26 cellular contexts compared by ENCODE assay signal in genomic region chr2:204264068-204264693, GRCh38.
A peak's percentile ranks its signal among the peaks of the same experiment; 100 is the strongest.
DNase-seq lines count a peak whose midpoint lies in the region; ATAC-seq and TF ChIP-seq lines count a peak whose summit lies in the region.
"Had no signal": no experiment of that assay in that cellular context is flagged by ENCODE, and none has a peak within 500 bp of the region (broad histone marks: within the 10 kb centered on the region; RNA-seq: fewer than 3 reads in every experiment).

No MANE protein-coding gene starts in this region.

- H3K27ac ChIP-seq in mesenchymal stem cell (ENCODE audit: low read length, poor library complexity, severe bottlenecking): no peak overlapping the region
- H3K27ac ChIP-seq in right lobe of liver: no peak overlapping the region
- H3K27ac ChIP-seq in transverse colon: no peak overlapping the region
- H3K27ac ChIP-seq: C4-2B, colonic mucosa, esophagus squamous epithelium, GM23248, thoracic aorta, VCaP had no signal

- H2BK12ac ChIP-seq in mesenchymal stem cell (ENCODE audit: low read length in 2 of 2): no peak overlapping the region

- H3K27me3 ChIP-seq in mesenchymal stem cell (ENCODE audit: control insufficient read depth in 1 of 2, insufficient read depth in 1 of 2, low read length in 2 of 2): peaks cover 0 to 30% of the 10 kb centered on the region in 2 experiments
- no peaks in the 10 kb centered on the region for H3K27me3 ChIP-seq in right lobe of liver
- H3K27me3 ChIP-seq in transverse colon: no peaks in the 10 kb centered on the region
- H3K27me3 ChIP-seq: colonic mucosa, esophagus squamous epithelium had no signal

- in situ Hi-C loops in transverse colon (cut with MboI; ENCODE audit: low pct_ligation_motif_present in 1 of 4, low pct_unique_long_range_greater_than_20kb in 1 of 4, low sequenced_read_pairs in 3 of 4): no loop called here

- H3K79me1 ChIP-seq in mesenchymal stem cell (replicated peaks; ENCODE audit: low read length, poor library complexity, severe bottlenecking): no peaks in the 10 kb centered on the region

- no peak overlapping the region for H3K23ac ChIP-seq in mesenchymal stem cell (ENCODE audit: low read length in 2 of 2)

- H3K36me3 ChIP-seq in mesenchymal stem cell (ENCODE audit: control insufficient read depth in 1 of 2, insufficient read depth in 2 of 2, low read depth in 1 of 2, low read length in 2 of 2) (no peaks in the 10 kb centered on the region), right lobe of liver (no peaks in the 10 kb centered on the region), transverse colon (no peaks in the 10 kb centered on the region)
- H3K36me3 ChIP-seq: colonic mucosa, esophagus squamous epithelium, thoracic aorta had no signal

- no peak overlapping the region for H2AFZ ChIP-seq in mesenchymal stem cell (ENCODE audit: low read depth, low read length)
- H2AFZ ChIP-seq: GM23248 had no signal

- no peak for TF ChIP-seq EP300 in transverse colon (IDR thresholded peaks at IDR 0.05; ENCODE audit: low read depth)

- H3K4me1 ChIP-seq in mesenchymal stem cell (ENCODE audit: control insufficient read depth, insufficient read depth, low read depth, low read length) (peaks cover 4% of the 10 kb centered on the region), right lobe of liver (no peaks in the 10 kb centered on the region), transverse colon (peaks cover 0 to 8% (median 0%) of the 10 kb centered on the region in 4 donors)
- H3K4me1 ChIP-seq: colonic mucosa had no signal

- no peak overlapping the region for H4K8ac ChIP-seq in mesenchymal stem cell (ENCODE audit: low read length)

- no peak overlapping the region for H3K4ac ChIP-seq in mesenchymal stem cell (ENCODE audit: low read depth in 1 of 2, low read length in 2 of 2)

- H2AK5ac ChIP-seq in mesenchymal stem cell (ENCODE audit: low read length, severe bottlenecking): no peak overlapping the region

- H3K18ac ChIP-seq in mesenchymal stem cell (ENCODE audit: low read depth in 1 of 2, low read length in 2 of 2): no peak overlapping the region

- H2BK5ac ChIP-seq in mesenchymal stem cell (ENCODE audit: low read depth, low read length, poor library complexity, severe bottlenecking): no peak overlapping the region

- H3K4me3 ChIP-seq in mesenchymal stem cell (ENCODE audit: insufficient read depth in 1 of 2, low read depth in 1 of 2, low read length in 2 of 2) (no peak overlapping the region), right lobe of liver (no peak overlapping the region), transverse colon (no peak overlapping the region)
- H3K4me3 ChIP-seq: colonic mucosa, esophagus squamous epithelium, GM23248, thoracic aorta had no signal

- no peak overlapping the region for H2BK120ac ChIP-seq in mesenchymal stem cell (ENCODE audit: low read depth, low read length)

- 29% methylated on average over 10 of the region's 18 CpGs for WGBS in mesenchymal stem cell
- 73% methylated on average over 18 of the region's 18 CpGs for WGBS in right lobe of liver (ENCODE audit: insufficient coverage, low coverage, low lambda C conversion rate, missing lambda C conversion rate)
- WGBS in transverse colon (ENCODE audit: low coverage in 1 of 2), 2 donors: 85 to 90% methylated on average over 7 to 18 of the region's 18 CpGs

- no peak for ATAC-seq in right lobe of liver
- ATAC-seq: activated CD8-positive, alpha-beta memory T cell treated with anti-CD3 and anti-CD28 coated beads, Interleukin-2, amount 10 ng/mL, durations not matched to agents 7 days and 5 days; activated T-cell treated with anti-CD3 and anti-CD28 coated beads, Interleukin-2, amount 50 U/mL, for 72 hours; effector memory CD8-positive, alpha-beta T cell; left lobe of liver; natural killer cell treated with Interleukin-12 subunit alpha and Interleukin-12 subunit beta and Interleukin-15 and Interleukin-18, amount 100 ng/mL, for 72 hours; sciatic nerve; stimulated activated naive CD8-positive, alpha-beta T cell treated with anti-CD3 and anti-CD28 coated beads, Interleukin-15, Interleukin-2, amounts not matched to agents 100 U/mL and 50 U/mL, for 24 hours had no signal

- no peak for TF ChIP-seq CTCF in right lobe of liver (IDR thresholded peaks at IDR 0.05)
- TF ChIP-seq CTCF in transverse colon (IDR thresholded peaks at IDR 0.05): no peak

- intact Hi-C loops in right lobe of liver (cut with DNase I): loop anchor here in 1 of 2 donors (10.0 kb wide), 1 partner anchor 109 kb away; no protein-coding TSS in a partner anchor
- intact Hi-C loops in transverse colon (cut with DNase I; ENCODE audit: low total_unique reads): no loop called here

- H3K4me2 ChIP-seq in mesenchymal stem cell (ENCODE audit: low read length, poor library complexity, severe bottlenecking): peak overlapping the region; percentile 25

- H3K14ac ChIP-seq in mesenchymal stem cell (ENCODE audit: low read length in 2 of 2): no peak overlapping the region

- no peak overlapping the region for H3K9ac ChIP-seq in mesenchymal stem cell (ENCODE audit: low read length)
- H3K9ac ChIP-seq: GM23248 had no signal

- H4K91ac ChIP-seq in mesenchymal stem cell (ENCODE audit: low read length): no peak overlapping the region

- no peak for TF ChIP-seq POLR2A in right lobe of liver (IDR thresholded peaks at IDR 0.05)
- no peak for TF ChIP-seq POLR2A in transverse colon (IDR thresholded peaks at IDR 0.05)

- DNase-seq in ELF-1 (ENCODE audit: low read depth, low spot score) (peak; percentile 66), NCI-H1105 treated with DMSO at 0.1 percent for 48 hours (lab: John Stamatoyannopoulos, UW) (peak; percentile 77), NCI-H69 (lab: John Stamatoyannopoulos, UW) (peak; percentile 90), mesenchymal stem cell (no peak), COLO668 (lab: John Stamatoyannopoulos, UW; ENCODE audit: unreplicated experiment) (no peak), mesenteric fat pad (ENCODE audit: low spot score) (no peak), right lobe of liver (no peak), transverse colon (no peak)
- DNase-seq: activated CD4-positive, alpha-beta T cell treated with anti-CD3 and anti-CD28 coated beads, Interleukin-2, amount 50 U/mL, for 1 hour; activated CD8-positive, alpha-beta memory T cell treated with anti-CD3 and anti-CD28 coated beads, Interleukin-2, amount 10 ng/mL, durations not matched to agents 7 days and 5 days; activated naive CD4-positive, alpha-beta T cell treated with anti-CD3 and anti-CD28 coated beads for 36 hours; activated T-cell treated with anti-CD3 and anti-CD28 coated beads, Interleukin-2, amount 50 U/mL, for 72 hours; colonic mucosa; effector memory CD8-positive, alpha-beta T cell; esophagus squamous epithelium; GM23248; KG1; NCI-H2029 treated with DMSO at 0.1 percent for 48 hours; NCI-H526; stimulated activated naive CD8-positive, alpha-beta T cell treated with anti-CD3 and anti-CD28 coated beads, Interleukin-15, Interleukin-2, amounts not matched to agents 100 U/mL and 50 U/mL, for 24 hours had no signal

- H3K9me3 ChIP-seq in mesenchymal stem cell (ENCODE audit: control insufficient read depth, low read length): no peaks in the 10 kb centered on the region
- no peaks in the 10 kb centered on the region for H3K9me3 ChIP-seq in right lobe of liver
- no peaks in the 10 kb centered on the region for H3K9me3 ChIP-seq in transverse colon
- H3K9me3 ChIP-seq: colonic mucosa, esophagus squamous epithelium, thoracic aorta had no signal

- H2BK15ac ChIP-seq in mesenchymal stem cell (ENCODE audit: low read depth, poor library complexity, severe bottlenecking): no peak overlapping the region

Comparison
In these comparisons a context has a peak if more than half of its experiments do, and no peak if none do; other contexts are left out.
1. DNase-seq: peak in ELF-1 (single experiment), NCI-H1105 treated with DMSO at 0.1 percent for 48 hours (single experiment) and NCI-H69 (single experiment); none in mesenchymal stem cell (single experiment), COLO668 (single experiment), mesenteric fat pad (single experiment), right lobe of liver (0 of 3) and transverse colon (single experiment).